ENCODE assay signal across 10 cellular contexts in genomic region chr4:24727390-24727789, GRCh38.
"Had no signal": no experiment of that assay in that cellular context is flagged by ENCODE, and none has a peak within 500 bp of the region (broad histone marks: within the 10 kb centered on the region; RNA-seq: fewer than 3 reads in every experiment).

No MANE protein-coding gene starts in this region.

- FAIRE-seq: K562 had no signal

- H3K27ac Mint-ChIP-seq: HFFc6 had no signal

- ATAC-seq: HCT116, K562 had no signal

- H3K9me3 ChIP-seq: HAP-1 had no signal

- H3K4me1 ChIP-seq: HAP-1 had no signal

- H3K9ac ChIP-seq: GM23248 had no signal

- H2AFZ ChIP-seq: GM23248 had no signal

- H3K4me3 ChIP-seq: GM23248, HAP-1, K562 had no signal

- H3K27ac ChIP-seq: GM23248, HL-60 had no signal

- DNase-seq: GM23248, GOT3, H7, HFFc6, IMR-90, KG1 had no signal

- H3K4me3 Mint-ChIP-seq: HFFc6 had no signal

- H3K36me3 ChIP-seq: HAP-1 had no signal

- H3K9me3 Mint-ChIP-seq: HFFc6 had no signal
